Comparison of ENCODE assay signal across 1 cellular context in genomic region chr5:134466241-134467069, GRCh38.
TF ChIP-seq lines count a peak whose summit lies in the region.

No MANE protein-coding gene starts in this region.

TF ChIP-seq in K562, 482 proteins besides CTCF, POLR2A, EP300 and RAD21 (continued from another document):
- TF ChIP-seq THRB (CRISPR knock-in tag; conservative IDR thresholded peaks at IDR 0.05) (no peak), SRF (CRISPR knock-in tag; IDR thresholded peaks at IDR 0.05) (peak in 1 of 2 experiments; percentile 13; a peak in 1 of 4 replicates), ILF3 (IDR thresholded peaks at IDR 0.05; ENCODE audit: borderline replicate concordance) (no peak), E2F6 (IDR thresholded peaks at IDR 0.05; ENCODE audit: borderline replicate concordance in 1 of 2, extremely low read depth in 1 of 2, insufficient read depth in 1 of 2, insufficient read length in 1 of 2, low read depth in 1 of 2, low read length in 1 of 2, poor library complexity in 1 of 2, severe bottlenecking in 1 of 2) (no peak), MLLT1 (IDR thresholded peaks at IDR 0.05) (peak in 1 of 2 experiments; percentile 16; a peak in 1 of 4 replicates), HMG20B (CRISPR knock-in tag; IDR thresholded peaks at IDR 0.05) (peak; percentile 43; the same call in 1 of the 2 replicates), EP400 (IDR thresholded peaks at IDR 0.05) (peak; percentile 57)
